ENCODE assay signal across 8 cellular contexts in genomic region chr16:68229431-68230175, GRCh38. TPM values are rescaled to one million over a fixed set of nuclear protein-coding genes. Genes with fewer than 3 reads are reported as not detected.
A peak's percentile ranks its signal among the peaks of the same experiment; 100 is the strongest.
DNase-seq lines count a peak whose midpoint lies in the region; ATAC-seq and TF ChIP-seq lines count a peak whose summit lies in the region.

No MANE protein-coding gene starts in this region.

- no peak for ATAC-seq in activated CD8-positive, alpha-beta T cell treated with anti-CD3 and anti-CD28 coated beads for 36 hours
- peak; percentile 17 to 20 for ATAC-seq in naive thymus-derived CD8-positive, alpha-beta T cell
- no peak for ATAC-seq in GM19351 (IDR thresholded peaks at IDR 0.05; ENCODE audit: unreplicated experiment)

- H3K9me3 Mint-ChIP-seq in activated CD8-positive, alpha-beta T cell treated with anti-CD3 and anti-CD28 coated beads for 36 hours: no peaks in the 10 kb centered on the region
- no peaks in the 10 kb centered on the region for H3K9me3 Mint-ChIP-seq in naive thymus-derived CD8-positive, alpha-beta T cell

- TF ChIP-seq EP300 in esophagus muscularis mucosa (IDR thresholded peaks at IDR 0.05): no peak

- TF ChIP-seq CTCF in A673 (conservative IDR thresholded peaks at IDR 0.05; ENCODE audit: low read depth, low read length): peak; percentile 90
- TF ChIP-seq CTCF in GM10248 (IDR thresholded peaks at IDR 0.05; ENCODE audit: control extremely low read depth, extremely low read depth, low read depth, missing control alignments): peak; percentile 75
- peak; percentile 88 for TF ChIP-seq CTCF in activated CD8-positive, alpha-beta T cell treated with anti-CD3 and anti-CD28 coated beads for 36 hours (IDR thresholded peaks at IDR 0.05)
- TF ChIP-seq CTCF in esophagus muscularis mucosa (IDR thresholded peaks at IDR 0.05): peak; percentile 89 to 91 (median 89)

- H3K4me3 ChIP-seq in A673 (ENCODE audit: low read depth, low read length, poor library complexity, severe bottlenecking) (no peak overlapping the region), esophagus muscularis mucosa (no peak overlapping the region)

- CTCF ChIA-PET in A673 (lab: Charles Lee): interaction anchor here (1.5 kb wide), 1 partner anchor 136 kb away, joined by 3 read pairs; no protein-coding TSS in a partner anchor
- CTCF ChIA-PET in GM10248 (lab: Yijun Ruan, JAX): interaction anchor here (0.7 to 2.2 kb wide), 32 partner anchors 9 to 453 kb away, joined by 3 to 16 read pairs (median 4); partner anchors contain the start of genes EDC4, NRN1L, PLA2G15 and SLC7A6
- CTCF ChIA-PET in activated CD8-positive, alpha-beta T cell treated with anti-CD3 and anti-CD28 coated beads for 36 hours (lab: Charles Lee): interaction anchor here (0.8 to 3.6 kb wide), 24 partner anchors 14 to 413 kb away, joined by 3 to 26 read pairs (median 4); partner anchors contain the start of genes PRMT7 and SLC7A6OS

- BruUV-seq in A673 (replicated peaks; lab: Mats Ljungman, UMichigan): no TSS peak

- POLR2A ChIA-PET in A673 (lab: Charles Lee; ENCODE audit: low non-redundant PET): no interaction called here
- POLR2A ChIA-PET in GM10248 (lab: Yijun Ruan, JAX): interaction anchor here (0.6 kb wide), 1 partner anchor 189 kb away, joined by 6 read pairs; no protein-coding TSS in a partner anchor
- POLR2A ChIA-PET in activated CD8-positive, alpha-beta T cell treated with anti-CD3 and anti-CD28 coated beads for 36 hours (lab: Charles Lee): interaction anchor here (0.7 to 1.4 kb wide), 2 partner anchors 15 to 432 kb away, joined by 3 read pairs; partner anchors contain the start of gene PLA2G15
- POLR2A ChIA-PET in naive thymus-derived CD8-positive, alpha-beta T cell (lab: Charles Lee): interaction anchor here (0.6 to 1.3 kb wide), 3 partner anchors 13 to 57 kb away, joined by 3 to 8 read pairs (median 6); no protein-coding TSS in a partner anchor

- peak overlapping the region; percentile 75 for H3K27ac Mint-ChIP-seq in activated CD8-positive, alpha-beta T cell treated with anti-CD3 and anti-CD28 coated beads for 36 hours
- peak overlapping the region; percentile 7 to 87 (median 62) for H3K27ac Mint-ChIP-seq in naive thymus-derived CD8-positive, alpha-beta T cell

- H3K27ac ChIP-seq in A673 (ENCODE audit: low read depth, low read length, poor library complexity, severe bottlenecking) (no peak overlapping the region), esophagus muscularis mucosa (replicated peaks in 1 of 4) (no peak overlapping the region)

- H3K4me1 ChIP-seq in A673 (ENCODE audit: insufficient read depth, low read length, poor library complexity, severe bottlenecking) (no peaks in the 10 kb centered on the region), esophagus muscularis mucosa (peaks cover 8 to 26% (median 13%) of the 10 kb centered on the region in 4 donors)

- peaks cover 11% of the 10 kb centered on the region for H3K36me3 Mint-ChIP-seq in activated CD8-positive, alpha-beta T cell treated with anti-CD3 and anti-CD28 coated beads for 36 hours (ENCODE audit: low read depth)
- peaks cover 0 to 34% (median 0%) of the 10 kb centered on the region in 3 donors for H3K36me3 Mint-ChIP-seq in naive thymus-derived CD8-positive, alpha-beta T cell

- DNase-seq in A673 (ENCODE audit: low spot score) (peak; percentile 73), GM10248 (ENCODE audit: extremely low spot score) (peak; percentile 58), NCI-H2171 (lab: John Stamatoyannopoulos, UW) (peak; percentile 56), esophagus muscularis mucosa (ENCODE audit: extremely low spot score) (no peak), cortex of kidney (lab: John Stamatoyannopoulos, UW) (no peak)
- peak; percentile 64 for DNase-seq in activated CD8-positive, alpha-beta T cell treated with anti-CD3 and anti-CD28 coated beads for 36 hours
- peak in 6 of 10 donors; percentile 31 to 66 (median 60) for DNase-seq in naive thymus-derived CD8-positive, alpha-beta T cell

- no peaks in the 10 kb centered on the region for H3K36me3 ChIP-seq in A673 (ENCODE audit: insufficient read depth, low read length, poor library complexity, severe bottlenecking)
- peaks cover 0 to 35% (median 15%) of the 10 kb centered on the region in 4 donors for H3K36me3 ChIP-seq in esophagus muscularis mucosa

- H3K27me3 Mint-ChIP-seq in activated CD8-positive, alpha-beta T cell treated with anti-CD3 and anti-CD28 coated beads for 36 hours: no peaks in the 10 kb centered on the region
- no peaks in the 10 kb centered on the region for H3K27me3 Mint-ChIP-seq in naive thymus-derived CD8-positive, alpha-beta T cell

- WGBS in esophagus muscularis mucosa: 77% methylated on average over 4 of the region's 4 CpGs

- intact Hi-C loops in A673 (cut with micrococcal nuclease; ENCODE audit: unreplicated experiment): loop anchor here (1.0 to 5.0 kb wide), 2 partner anchors 137 to 236 kb away; no protein-coding TSS in a partner anchor
- intact Hi-C loops in activated CD8-positive, alpha-beta T cell treated with anti-CD3 and anti-CD28 coated beads for 36 hours (cut with micrococcal nuclease): loop anchor here (2.0 kb wide), 1 partner anchor 141 kb away; no protein-coding TSS in a partner anchor
- intact Hi-C loops in esophagus muscularis mucosa (cut with DNase I): loop anchor here (5.0 kb wide), 2 partner anchors 132 to 237 kb away; no protein-coding TSS in a partner anchor

- TF ChIP-seq POLR2A in esophagus muscularis mucosa (IDR thresholded peaks at IDR 0.05; ENCODE audit: low read depth): no peak

- peaks cover 50% of the 10 kb centered on the region for H3K4me1 Mint-ChIP-seq in activated CD8-positive, alpha-beta T cell treated with anti-CD3 and anti-CD28 coated beads for 36 hours (ENCODE audit: low read depth)
- H3K4me1 Mint-ChIP-seq in naive thymus-derived CD8-positive, alpha-beta T cell: peaks cover 20 to 49% (median 45%) of the 10 kb centered on the region in 4 donors

- H3K9me3 ChIP-seq in A673 (ENCODE audit: low read depth, low read length, poor library complexity, severe bottlenecking) (no peaks in the 10 kb centered on the region), esophagus muscularis mucosa (no peaks in the 10 kb centered on the region)

- H3K4me3 Mint-ChIP-seq in activated CD8-positive, alpha-beta T cell treated with anti-CD3 and anti-CD28 coated beads for 36 hours: no peak overlapping the region
- H3K4me3 Mint-ChIP-seq in naive thymus-derived CD8-positive, alpha-beta T cell: no peak overlapping the region

- H3K27me3 ChIP-seq in A673 (replicated peaks; ENCODE audit: insufficient read depth, low read depth, low read length, poor library complexity) (no peaks in the 10 kb centered on the region), esophagus muscularis mucosa (no peaks in the 10 kb centered on the region)

RNA-seq across cellular contexts. Expression of gene ESRP2, which starts 6.3 kb away (rescaled TPM):
- total RNA-seq in A673 (2021): 0.19 and 0.35 TPM in 2 replicates
- total RNA-seq in activated CD8-positive, alpha-beta T cell treated with anti-CD3 and anti-CD28 coated beads for 36 hours: under 1 TPM; 0.65 to 0.77 TPM
- 1 to 10 TPM in 1 of 4 donors, under 1 TPM in 3; 0.17 to 2.1 (median 0.52) TPM for total RNA-seq in esophagus muscularis mucosa
- total RNA-seq in naive thymus-derived CD8-positive, alpha-beta T cell: under 1 TPM; 0.22 to 0.36 TPM
- under 1 TPM in 1 of 3 donors, not detected in 2; 0.64 TPM for polyA plus RNA-seq in naive thymus-derived CD8-positive, alpha-beta T cell

RNA-seq across cellular contexts. Expression of gene PLA2G15, which starts 15.6 kb away (rescaled TPM):
- total RNA-seq in A673 (2021) (6.8 and 8.1 TPM in 2 replicates), esophagus muscularis mucosa (10 to 100 TPM; 10.4 to 22.0 (median 15.3) TPM)
- total RNA-seq in activated CD8-positive, alpha-beta T cell treated with anti-CD3 and anti-CD28 coated beads for 36 hours: 1 to 10 TPM; 6.7 to 6.8 TPM
- total RNA-seq in naive thymus-derived CD8-positive, alpha-beta T cell: 1 to 10 TPM; 6.3 to 8.0 TPM
- polyA plus RNA-seq in naive thymus-derived CD8-positive, alpha-beta T cell: 1 to 10 TPM; 2.4 to 9.6 (median 4.6) TPM

RNA-seq across cellular contexts. Expression of gene SLC7A6, which starts 34.7 kb away (rescaled TPM):
- total RNA-seq in A673 (2021) (43.6 and 58.7 TPM in 2 replicates), esophagus muscularis mucosa (10 to 100 TPM; 18.9 to 37.1 (median 27.3) TPM)
- 10 to 100 TPM; 73.8 to 76.9 TPM for total RNA-seq in activated CD8-positive, alpha-beta T cell treated with anti-CD3 and anti-CD28 coated beads for 36 hours
- total RNA-seq in naive thymus-derived CD8-positive, alpha-beta T cell: 100 to 1,000 TPM; 211 to 228 TPM
- polyA plus RNA-seq in naive thymus-derived CD8-positive, alpha-beta T cell: 10 to 100 TPM; 14.3 to 20.2 (median 19.2) TPM

Comparison
In these comparisons a context has a peak if more than half of its experiments do, and no peak if none do; other contexts are left out.
1. DNase-seq: peak in A673 (single experiment), GM10248 (single experiment), NCI-H2171 (single experiment), activated CD8-positive, alpha-beta T cell treated with anti-CD3 and anti-CD28 coated beads for 36 hours (single experiment) and naive thymus-derived CD8-positive, alpha-beta T cell (6 of 10); none in esophagus muscularis mucosa (single experiment) and cortex of kidney (single experiment).
2. ATAC-seq: peak in naive thymus-derived CD8-positive, alpha-beta T cell (2 of 2); none in activated CD8-positive, alpha-beta T cell treated with anti-CD3 and anti-CD28 coated beads for 36 hours (single experiment) and GM19351 (single experiment).
3. Peak in every context shown above with its lines, with median percentiles within 50 percentile points of each other: CTCF ChIP-seq.